8 cellular contexts compared by ENCODE assay signal in genomic region chr12:57746025-57746424, GRCh38. TPM values are rescaled to one million over a fixed set of nuclear protein-coding genes. Genes with fewer than 3 reads are reported as not detected.
DNase-seq lines count a peak whose midpoint lies in the region; ATAC-seq and TF ChIP-seq lines count a peak whose summit lies in the region.

No MANE protein-coding gene starts in this region.

- peaks cover 0 to 4% of the 10 kb centered on the region in 2 donors for H3K36me3 ChIP-seq in prostate gland

- POLR2A ChIA-PET in activated CD8-positive, alpha-beta T cell treated with anti-CD3 and anti-CD28 coated beads, Interleukin-2, amount 10 ng/mL, durations not matched to agents 7 days and 5 days (lab: Charles Lee): no interaction called here

- DNase-seq in activated T-cell treated with anti-CD3 and anti-CD28 coated beads, Interleukin-2, amount 50 U/mL, for 24 hours: no peak
- DNase-seq in activated T-cell treated with anti-CD3 and anti-CD28 coated beads for 4 hours (no peak), foreskin fibroblast (no peak), ureter (ENCODE audit: low spot score) (no peak), prostate gland (ENCODE audit: low spot score) (no peak)
- no peak for DNase-seq in activated CD8-positive, alpha-beta T cell treated with anti-CD3 and anti-CD28 coated beads, Interleukin-2, amount 10 ng/mL, durations not matched to agents 7 days and 5 days
- DNase-seq in stimulated activated naive CD8-positive, alpha-beta T cell treated with anti-CD3 and anti-CD28 coated beads, Interleukin-15, amount 100 ng/mL, for 72 hours: no peak

- no peaks in the 10 kb centered on the region for H3K9me3 ChIP-seq in prostate gland

- no peak for ATAC-seq in activated CD8-positive, alpha-beta T cell treated with anti-CD3 and anti-CD28 coated beads, Interleukin-2, amount 10 ng/mL, durations not matched to agents 7 days and 5 days
- no peak for ATAC-seq in stimulated activated naive CD8-positive, alpha-beta T cell treated with anti-CD3 and anti-CD28 coated beads, Interleukin-15, amount 100 ng/mL, for 72 hours
- no peak for ATAC-seq in GM19324 (IDR thresholded peaks at IDR 0.05; ENCODE audit: low FRiP score, unreplicated experiment)

- H3K27me3 Mint-ChIP-seq in activated T-cell treated with anti-CD3 and anti-CD28 coated beads, Interleukin-2, amount 50 U/mL, for 24 hours: no peaks in the 10 kb centered on the region
- H3K27me3 Mint-ChIP-seq in activated CD8-positive, alpha-beta T cell treated with anti-CD3 and anti-CD28 coated beads, Interleukin-2, amount 10 ng/mL, durations not matched to agents 7 days and 5 days (ENCODE audit: low read depth): no peaks in the 10 kb centered on the region
- no peaks in the 10 kb centered on the region for H3K27me3 Mint-ChIP-seq in stimulated activated naive CD8-positive, alpha-beta T cell treated with anti-CD3 and anti-CD28 coated beads, Interleukin-15, amount 100 ng/mL, for 72 hours

- TF ChIP-seq CTCF in foreskin fibroblast (IDR thresholded peaks at IDR 0.05; ENCODE audit: low read depth, low read length): no peak
- TF ChIP-seq CTCF in prostate gland (IDR thresholded peaks at IDR 0.05): no peak

- intact Hi-C loops in prostate gland (cut with DNase I): no loop called here

- CTCF ChIA-PET in activated CD8-positive, alpha-beta T cell treated with anti-CD3 and anti-CD28 coated beads, Interleukin-2, amount 10 ng/mL, durations not matched to agents 7 days and 5 days (lab: Charles Lee): interaction anchor here (2.0 kb wide), 1 partner anchor 287 kb away, joined by 4 read pairs; no protein-coding TSS in a partner anchor

- 82% methylated on average over 3 of the region's 3 CpGs for WGBS in prostate gland

- H3K36me3 Mint-ChIP-seq in activated T-cell treated with anti-CD3 and anti-CD28 coated beads, Interleukin-2, amount 50 U/mL, for 24 hours (ENCODE audit: low read depth): peaks cover 69% of the 10 kb centered on the region
- H3K36me3 Mint-ChIP-seq in activated CD8-positive, alpha-beta T cell treated with anti-CD3 and anti-CD28 coated beads, Interleukin-2, amount 10 ng/mL, durations not matched to agents 7 days and 5 days (ENCODE audit: low read depth): peaks cover 44% of the 10 kb centered on the region

- H3K27me3 ChIP-seq in prostate gland (replicated peaks; ENCODE audit: insufficient read depth): peaks cover 1% of the 10 kb centered on the region

- no peak for TF ChIP-seq POLR2A in prostate gland (IDR thresholded peaks at IDR 0.05)

- H3K4me1 Mint-ChIP-seq in activated T-cell treated with anti-CD3 and anti-CD28 coated beads, Interleukin-2, amount 50 U/mL, for 24 hours (ENCODE audit: low read depth): peaks cover 66% of the 10 kb centered on the region
- H3K4me1 Mint-ChIP-seq in activated CD8-positive, alpha-beta T cell treated with anti-CD3 and anti-CD28 coated beads, Interleukin-2, amount 10 ng/mL, durations not matched to agents 7 days and 5 days (ENCODE audit: low read depth): peaks cover 55% of the 10 kb centered on the region
- H3K4me1 Mint-ChIP-seq in stimulated activated naive CD8-positive, alpha-beta T cell treated with anti-CD3 and anti-CD28 coated beads, Interleukin-15, amount 100 ng/mL, for 72 hours: peaks cover 77% of the 10 kb centered on the region

- peak overlapping the region; percentile 75 to 84 for H3K4me3 ChIP-seq in foreskin fibroblast (ENCODE audit: low read depth in 1 of 2, low read length in 2 of 2)
- H3K4me3 ChIP-seq in prostate gland: no peak overlapping the region

- no peaks in the 10 kb centered on the region for H3K9me3 Mint-ChIP-seq in activated T-cell treated with anti-CD3 and anti-CD28 coated beads, Interleukin-2, amount 50 U/mL, for 24 hours
- H3K9me3 Mint-ChIP-seq in activated CD8-positive, alpha-beta T cell treated with anti-CD3 and anti-CD28 coated beads, Interleukin-2, amount 10 ng/mL, durations not matched to agents 7 days and 5 days (ENCODE audit: insufficient read depth): no peaks in the 10 kb centered on the region
- no peaks in the 10 kb centered on the region for H3K9me3 Mint-ChIP-seq in stimulated activated naive CD8-positive, alpha-beta T cell treated with anti-CD3 and anti-CD28 coated beads, Interleukin-15, amount 100 ng/mL, for 72 hours

- H3K4me3 Mint-ChIP-seq in activated T-cell treated with anti-CD3 and anti-CD28 coated beads, Interleukin-2, amount 50 U/mL, for 24 hours: peak overlapping the region; percentile 93
- H3K4me3 Mint-ChIP-seq in activated CD8-positive, alpha-beta T cell treated with anti-CD3 and anti-CD28 coated beads, Interleukin-2, amount 10 ng/mL, durations not matched to agents 7 days and 5 days: peak overlapping the region; percentile 92
- H3K4me3 Mint-ChIP-seq in stimulated activated naive CD8-positive, alpha-beta T cell treated with anti-CD3 and anti-CD28 coated beads, Interleukin-15, amount 100 ng/mL, for 72 hours: peak overlapping the region; percentile 92 to 99

- no peaks in the 10 kb centered on the region for H3K4me1 ChIP-seq in prostate gland (replicated peaks)

- H3K27ac Mint-ChIP-seq in activated T-cell treated with anti-CD3 and anti-CD28 coated beads, Interleukin-2, amount 50 U/mL, for 24 hours: peak overlapping the region; percentile 96
- peak overlapping the region; percentile 94 for H3K27ac Mint-ChIP-seq in activated CD8-positive, alpha-beta T cell treated with anti-CD3 and anti-CD28 coated beads, Interleukin-2, amount 10 ng/mL, durations not matched to agents 7 days and 5 days
- peak overlapping the region; percentile 52 to 99 for H3K27ac Mint-ChIP-seq in stimulated activated naive CD8-positive, alpha-beta T cell treated with anti-CD3 and anti-CD28 coated beads, Interleukin-15, amount 100 ng/mL, for 72 hours

- H3K27ac ChIP-seq in prostate gland: no peak overlapping the region

RNA-seq across cellular contexts. Expression of gene TSPAN31, which starts 1.2 kb away (rescaled TPM):
- 10 to 100 TPM; 12.9 to 13.3 TPM for total RNA-seq in activated CD8-positive, alpha-beta T cell treated with anti-CD3 and anti-CD28 coated beads, Interleukin-2, amount 10 ng/mL, durations not matched to agents 7 days and 5 days
- total RNA-seq in ureter: 45.6 TPM
- total RNA-seq in prostate gland: 100 to 1,000 TPM in 1 of 2 donors, 10 to 100 TPM in 1; 40.4 to 127 TPM

RNA-seq across cellular contexts. Expression of gene CDK4, which starts 6.1 kb away (rescaled TPM):
- 100 to 1,000 TPM; 132 to 146 TPM for total RNA-seq in activated CD8-positive, alpha-beta T cell treated with anti-CD3 and anti-CD28 coated beads, Interleukin-2, amount 10 ng/mL, durations not matched to agents 7 days and 5 days
- total RNA-seq in ureter (86.5 TPM), prostate gland (100 to 1,000 TPM in 1 of 2 donors, 10 to 100 TPM in 1; 97.5 to 103 TPM)

RNA-seq across cellular contexts. Expression of gene AGAP2, which starts 7.5 kb away (rescaled TPM):
- 10 to 100 TPM; 68.6 to 72.5 TPM for total RNA-seq in activated CD8-positive, alpha-beta T cell treated with anti-CD3 and anti-CD28 coated beads, Interleukin-2, amount 10 ng/mL, durations not matched to agents 7 days and 5 days
- total RNA-seq in ureter (2.8 TPM), prostate gland (1 to 10 TPM in 1 of 2 donors, under 1 TPM in 1; 0.82 to 4.2 TPM)

RNA-seq across cellular contexts. Expression of gene MARCHF9, which starts 8.9 kb away (rescaled TPM):
- 10 to 100 TPM; 23.6 to 24.4 TPM for total RNA-seq in activated CD8-positive, alpha-beta T cell treated with anti-CD3 and anti-CD28 coated beads, Interleukin-2, amount 10 ng/mL, durations not matched to agents 7 days and 5 days
- total RNA-seq in ureter: 12.1 TPM
- total RNA-seq in prostate gland: 10 to 100 TPM; 11.1 to 13.2 TPM

RNA-seq across cellular contexts. Expression of gene CYP27B1, which starts 20.9 kb away (rescaled TPM):
- total RNA-seq in activated CD8-positive, alpha-beta T cell treated with anti-CD3 and anti-CD28 coated beads, Interleukin-2, amount 10 ng/mL, durations not matched to agents 7 days and 5 days: 1 to 10 TPM; 2.3 to 2.6 TPM
- total RNA-seq in ureter (1.6 TPM), prostate gland (under 1 TPM; 0.14 to 0.91 TPM)

Comparison
In these comparisons a context has a peak if more than half of its experiments do, and no peak if none do; other contexts are left out.
1. H3K4me3 ChIP-seq: peak in foreskin fibroblast (2 of 2); none in prostate gland (0 of 2).
2. RNA of gene AGAP2, which starts 7.5 kb away (total RNA-seq): 68.6 to 72.5 TPM in activated CD8-positive, alpha-beta T cell treated with anti-CD3 and anti-CD28 coated beads, Interleukin-2, amount 10 ng/mL, durations not matched to agents 7 days and 5 days; 0.82 to 4.2 TPM in prostate gland and 2.8 TPM in ureter (single experiment); every median in the first group is over 10 times any median in the second.
3. Peak in every context shown above with its lines, with median percentiles within 50 percentile points of each other: H3K27ac Mint-ChIP-seq and H3K4me3 Mint-ChIP-seq.